ENCODE assay signal across 18 cellular contexts in the genomic region with DNA sequence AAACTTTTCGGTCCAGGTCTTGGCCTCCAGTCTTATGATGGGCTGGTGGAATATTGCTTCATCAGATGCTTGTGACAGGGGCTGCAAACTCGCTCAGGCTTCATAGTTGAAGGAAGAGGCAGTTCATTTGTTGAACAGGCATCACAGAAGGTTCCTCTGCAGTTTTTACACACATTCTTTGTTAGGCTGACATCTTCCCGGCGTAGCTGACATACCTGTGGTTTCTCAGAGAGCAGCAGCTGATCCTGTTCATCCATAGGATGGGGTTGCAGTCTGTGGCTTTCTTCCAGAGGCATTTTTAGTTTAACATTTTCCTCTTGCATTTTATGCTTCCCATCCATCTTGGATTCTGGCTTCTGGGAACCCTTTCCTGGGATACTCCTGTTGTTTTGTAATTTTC.
DNase-seq lines count a peak whose midpoint lies in the region; TF ChIP-seq lines count a peak whose summit lies in the region.
"Had no signal": no experiment of that assay in that cellular context is flagged by ENCODE, and none has a peak within 500 bp of the region (broad histone marks: within the 10 kb centered on the region; RNA-seq: fewer than 3 reads in every experiment).

No MANE protein-coding gene starts in this region.

- POLR2A ChIA-PET in SK-N-SH (lab: Yijun Ruan, JAX), result no interaction called here

- H3K4me1 ChIP-seq in SK-N-SH (ENCODE audit: control insufficient read depth in 1 of 2, insufficient read depth in 2 of 2, low read depth in 1 of 2, low read length in 1 of 2), result no peaks in the 10 kb centered on the region
- H3K4me1 ChIP-seq: ascending aorta, heart right ventricle, left ventricle myocardium inferior, right lobe of liver had no signal

- no peak for TF ChIP-seq RAD21 in SK-N-SH (IDR thresholded peaks at IDR 0.05; ENCODE audit: low read length)

- H3K4me2 ChIP-seq in SK-N-SH, result no peak overlapping the region

- H3K27me3 ChIP-seq in SK-N-SH (ENCODE audit: insufficient read depth), result no peaks in the 10 kb centered on the region
- H3K27me3 ChIP-seq: ascending aorta, heart right ventricle, right lobe of liver had no signal

- H3K4me3 ChIP-seq in SK-N-SH (ENCODE audit: low read depth in 2 of 2, low read length in 1 of 2), result no peak overlapping the region
- no peak overlapping the region for H3K4me3 ChIP-seq in fibroblast of pulmonary artery (replicated peaks; ENCODE audit: low read depth, low read length)
- no peak overlapping the region for H3K4me3 ChIP-seq in retinal pigment epithelial cell (ENCODE audit: low read length)
- H3K4me3 ChIP-seq: ascending aorta, heart right ventricle, left ventricle myocardium inferior, right lobe of liver had no signal

- 0 out of 2 replicates have a peak overlapping the region, but pooled peaks have one; percentile 6 for H2AFZ ChIP-seq in SK-N-SH (ENCODE audit: low read depth)

- 83% methylated on average over 4 of the region's 4 CpGs for WGBS in SK-N-SH (ENCODE audit: low lambda C conversion rate)

- H3F3A ChIP-seq in SK-N-SH (replicated peaks; ENCODE audit: insufficient read depth), result no peaks in the 10 kb centered on the region

- CTCF ChIA-PET in SK-N-SH (lab: Yijun Ruan, JAX), result interaction anchor here (0.6 to 1.2 kb wide), 2 partner anchors 9 to 957 kb away, joined by 3 to 4 read pairs; no protein-coding TSS in a partner anchor

- H3K36me3 ChIP-seq in SK-N-SH (replicated peaks in 1 of 2; ENCODE audit: control insufficient read depth in 1 of 2, insufficient read depth in 2 of 2, low read length in 1 of 2), result no peaks in the 10 kb centered on the region
- H3K36me3 ChIP-seq: ascending aorta, heart right ventricle, left ventricle myocardium inferior, right lobe of liver had no signal

- H3K27ac ChIP-seq in SK-N-SH (ENCODE audit: low read depth in 2 of 2, low read length in 1 of 2), result no peak overlapping the region
- H3K27ac ChIP-seq: ascending aorta, heart right ventricle, left ventricle myocardium inferior, right lobe of liver had no signal

- no peaks in the 10 kb centered on the region for H4K20me1 ChIP-seq in SK-N-SH (ENCODE audit: insufficient read depth)

- DNase-seq in GM04503 (ENCODE audit: low read depth) (peak; percentile 47), SK-N-SH (no peak), fibroblast of pulmonary artery (ENCODE audit: low read depth) (peak; percentile 32), retinal pigment epithelial cell (ENCODE audit: low read depth) (peak; percentile 39), NK-92 (lab: John Stamatoyannopoulos, UW; ENCODE audit: unreplicated experiment) (no peak), NCI-H1417 (lab: John Stamatoyannopoulos, UW) (no peak)
- DNase-seq in stimulated activated naive CD4-positive, alpha-beta T cell (lab: John Stamatoyannopoulos, UW), result no peak
- DNase-seq in activated CD4-positive, alpha-beta T cell treated with anti-CD3 and anti-CD28 coated beads for 4 hours, result no peak
- DNase-seq: activated CD4-positive, alpha-beta T cell treated with anti-CD3 and anti-CD28 coated beads, Interleukin-2, amount 10 ng/mL, durations not matched to agents 24 days and 14 days; CD4-positive, alpha-beta memory T cell; effector CD8-positive, alpha-beta T cell; heart right ventricle; HFFc6; left ventricle myocardium inferior; NCI-H2171 treated with DMSO at 0.1 percent for 48 hours; nephron progenitor cell; right lobe of liver had no signal

- no peaks in the 10 kb centered on the region for H3K9me2 ChIP-seq in SK-N-SH

- no peak for TF ChIP-seq EP300 in SK-N-SH (IDR thresholded peaks at IDR 0.05; ENCODE audit: borderline replicate concordance in 1 of 2, low read depth in 1 of 2, low read length in 1 of 2)

- H3K79me2 ChIP-seq in SK-N-SH (ENCODE audit: insufficient read depth), result no peaks in the 10 kb centered on the region

- no peaks in the 10 kb centered on the region for H3K9me3 ChIP-seq in SK-N-SH
- H3K9me3 ChIP-seq: ascending aorta, heart right ventricle, left ventricle myocardium inferior, right lobe of liver had no signal

- H3K9ac ChIP-seq in SK-N-SH, result no peak overlapping the region

- TF ChIP-seq CTCF in SK-N-SH (IDR thresholded peaks at IDR 0.05) (no peak), fibroblast of pulmonary artery (IDR thresholded peaks at IDR 0.05; ENCODE audit: low read length, missing control alignments) (no peak), retinal pigment epithelial cell (conservative IDR thresholded peaks at IDR 0.05; ENCODE audit: low read depth, low read length) (no peak)

TF ChIP-seq in SK-N-SH, 30 proteins besides CTCF, POLR2A, EP300 and RAD21:
- TF ChIP-seq TCF12 (IDR thresholded peaks at IDR 0.05) (no peak), GATA2 (CRISPR knock-in tag; IDR thresholded peaks at IDR 0.05) (no peak), IRF3 (IDR thresholded peaks at IDR 0.05; ENCODE audit: low read depth, low read length) (no peak), RXRA (IDR thresholded peaks at IDR 0.05; ENCODE audit: borderline replicate concordance, low read depth) (no peak), FOXM1 (IDR thresholded peaks at IDR 0.05; ENCODE audit: low read depth) (no peak), USF1 (IDR thresholded peaks at IDR 0.05; ENCODE audit: borderline replicate concordance, low read depth) (no peak), MXI1 (IDR thresholded peaks at IDR 0.05; ENCODE audit: low read depth, low read length) (no peak), RFX5 (IDR thresholded peaks at IDR 0.05; ENCODE audit: low read length) (no peak), YY1 (IDR thresholded peaks at IDR 0.05; ENCODE audit: low read depth) (no peak), FOXJ3 (CRISPR knock-in tag; IDR thresholded peaks at IDR 0.05) (no peak), FOSL2 (IDR thresholded peaks at IDR 0.05; ENCODE audit: borderline replicate concordance, low read depth) (no peak), MAX (IDR thresholded peaks at IDR 0.05; ENCODE audit: low read depth) (no peak)
TF ChIP-seq in SK-N-SH: peak in this region for 0.

Comparison
In these comparisons a context has a peak if more than half of its experiments do, and no peak if none do; other contexts are left out.
1. DNase-seq: peak in GM04503 (single experiment), fibroblast of pulmonary artery (single experiment) and retinal pigment epithelial cell (single experiment); none in SK-N-SH (single experiment), NK-92 (single experiment), stimulated activated naive CD4-positive, alpha-beta T cell (0 of 6), NCI-H1417 (0 of 3) and activated CD4-positive, alpha-beta T cell treated with anti-CD3 and anti-CD28 coated beads for 4 hours (0 of 2).